ENCODE assay signal across 2 cellular contexts in the genomic region with DNA sequence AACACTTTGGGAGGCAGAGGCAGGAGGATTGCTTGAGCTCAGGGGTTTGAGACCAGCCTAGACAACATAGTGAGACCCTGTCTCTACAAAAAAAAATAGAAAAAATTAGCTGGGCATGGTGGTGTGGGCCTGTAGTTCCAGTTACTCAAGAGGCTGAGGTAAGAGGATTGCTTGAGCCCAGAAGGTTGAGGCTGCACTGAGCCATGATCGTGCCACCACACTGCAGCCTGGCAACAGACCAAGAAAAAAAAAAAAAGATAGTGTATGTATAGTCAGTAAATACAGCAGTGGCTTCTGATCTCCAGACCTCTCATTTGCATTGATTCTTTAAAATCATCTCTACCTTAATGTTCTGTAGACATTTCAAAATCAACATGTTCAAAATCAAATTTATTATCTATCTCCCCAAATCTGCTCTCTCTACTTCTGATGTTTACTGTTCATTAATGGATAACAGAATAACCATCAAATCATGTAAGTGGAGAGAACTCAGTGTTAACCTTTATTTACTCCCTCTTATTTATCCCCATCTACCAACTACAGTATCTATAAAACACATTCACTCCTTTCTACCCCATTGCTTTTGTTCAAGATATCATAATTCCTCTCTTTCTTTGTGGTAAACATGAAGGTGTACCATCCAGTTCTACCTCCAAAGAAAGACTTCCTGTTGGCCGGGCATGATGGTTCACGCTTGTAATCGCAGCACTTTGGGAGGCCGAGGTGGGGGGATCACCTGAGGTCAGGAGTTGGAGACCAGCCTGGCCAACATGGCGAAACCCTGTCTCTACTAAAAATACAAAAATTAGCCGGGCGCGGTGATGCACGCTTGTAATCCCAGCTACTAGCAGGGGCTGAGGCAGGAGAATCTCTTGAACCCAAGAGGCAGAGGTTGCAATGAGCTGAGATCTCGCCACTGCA.
TF ChIP-seq lines count a peak whose summit lies in the region.

No MANE protein-coding gene starts in this region.

TF ChIP-seq in A549, 52 proteins besides CTCF, POLR2A, EP300 and RAD21:
- TF ChIP-seq CBX2 (IDR thresholded peaks at IDR 0.05; ENCODE audit: borderline replicate concordance, low read depth) (no peak), TFCP2L1 (CRISPR knock-in tag; IDR thresholded peaks at IDR 0.05) (no peak), FOSL2 (IDR thresholded peaks at IDR 0.05) (no peak), FOSL2 (CRISPR knock-in tag; IDR thresholded peaks at IDR 0.05) (no peak), CEBPB (IDR thresholded peaks at IDR 0.05) (no peak), JUNB (IDR thresholded peaks at IDR 0.05) (no peak), KDM5A (IDR thresholded peaks at IDR 0.05) (no peak), REST (IDR thresholded peaks at IDR 0.05) (no peak)
- TF ChIP-seq, protein P1, sequence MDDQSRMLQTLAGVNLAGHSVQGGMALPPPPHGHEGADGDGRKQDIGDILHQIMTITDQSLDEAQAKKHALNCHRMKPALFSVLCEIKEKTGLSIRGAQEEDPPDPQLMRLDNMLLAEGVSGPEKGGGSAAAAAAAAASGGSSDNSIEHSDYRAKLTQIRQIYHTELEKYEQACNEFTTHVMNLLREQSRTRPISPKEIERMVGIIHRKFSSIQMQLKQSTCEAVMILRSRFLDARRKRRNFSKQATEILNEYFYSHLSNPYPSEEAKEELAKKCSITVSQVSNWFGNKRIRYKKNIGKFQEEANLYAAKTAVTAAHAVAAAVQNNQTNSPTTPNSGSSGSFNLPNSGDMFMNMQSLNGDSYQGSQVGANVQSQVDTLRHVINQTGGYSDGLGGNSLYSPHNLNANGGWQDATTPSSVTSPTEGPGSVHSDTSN (IDR thresholded peaks at IDR 0.05) = no peak

TF ChIP-seq in HepG2, 621 proteins besides CTCF, POLR2A, EP300 and RAD21:
- TF ChIP-seq FOXA1 (IDR thresholded peaks at IDR 0.05) (0 out of 2 replicates have a peak, but pooled peaks have one; percentile 8), FOXA1 (CRISPR knock-in tag; IDR thresholded peaks at IDR 0.05) (no peak), SALL2 (CRISPR knock-in tag; IDR thresholded peaks at IDR 0.05) (no peak), ZSCAN29 (CRISPR knock-in tag; conservative IDR thresholded peaks at IDR 0.05) (no peak), REPIN1 (CRISPR knock-in tag; IDR thresholded peaks at IDR 0.05; ENCODE audit: borderline replicate concordance, low read depth) (no peak), BRD4 (CRISPR knock-in tag; IDR thresholded peaks at IDR 0.05) (0 out of 2 replicates have a peak, but pooled peaks have one; percentile 1), MIXL1 (CRISPR knock-in tag; IDR thresholded peaks at IDR 0.05) (0 out of 2 replicates have a peak, but pooled peaks have one; percentile 18), HNRNPH1 (optimal IDR thresholded peaks at IDR 0.05; ENCODE audit: low read depth, low read length) (no peak), ZNF770 (CRISPR knock-in tag; IDR thresholded peaks at IDR 0.05) (peak; percentile 52; the same call in 1 of the 2 replicates), MLX (CRISPR knock-in tag; IDR thresholded peaks at IDR 0.05) (no peak), RXRB (CRISPR knock-in tag; IDR thresholded peaks at IDR 0.05; ENCODE audit: borderline replicate concordance) (0 out of 2 replicates have a peak, but pooled peaks have one; percentile 7)
- TF ChIP-seq, protein P2, sequence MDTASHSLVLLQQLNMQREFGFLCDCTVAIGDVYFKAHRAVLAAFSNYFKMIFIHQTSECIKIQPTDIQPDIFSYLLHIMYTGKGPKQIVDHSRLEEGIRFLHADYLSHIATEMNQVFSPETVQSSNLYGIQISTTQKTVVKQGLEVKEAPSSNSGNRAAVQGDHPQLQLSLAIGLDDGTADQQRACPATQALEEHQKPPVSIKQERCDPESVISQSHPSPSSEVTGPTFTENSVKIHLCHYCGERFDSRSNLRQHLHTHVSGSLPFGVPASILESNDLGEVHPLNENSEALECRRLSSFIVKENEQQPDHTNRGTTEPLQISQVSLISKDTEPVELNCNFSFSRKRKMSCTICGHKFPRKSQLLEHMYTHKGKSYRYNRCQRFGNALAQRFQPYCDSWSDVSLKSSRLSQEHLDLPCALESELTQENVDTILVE (CRISPR knock-in tag; IDR thresholded peaks at IDR 0.05) = no peak
- TF ChIP-seq, protein P3, sequence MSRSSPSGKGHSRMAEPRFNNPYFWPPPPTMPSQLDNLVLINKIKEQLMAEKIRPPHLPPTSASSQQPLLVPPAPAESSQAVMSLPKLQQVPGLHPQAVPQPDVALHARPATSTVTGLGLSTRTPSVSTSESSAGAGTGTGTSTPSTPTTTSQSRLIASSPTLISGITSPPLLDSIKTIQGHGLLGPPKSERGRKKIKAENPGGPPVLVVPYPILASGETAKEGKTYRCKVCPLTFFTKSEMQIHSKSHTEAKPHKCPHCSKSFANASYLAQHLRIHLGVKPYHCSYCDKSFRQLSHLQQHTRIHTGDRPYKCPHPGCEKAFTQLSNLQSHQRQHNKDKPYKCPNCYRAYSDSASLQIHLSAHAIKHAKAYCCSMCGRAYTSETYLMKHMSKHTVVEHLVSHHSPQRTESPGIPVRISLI (CRISPR knock-in tag; IDR thresholded peaks at IDR 0.05; ENCODE audit: borderline replicate concordance) = peak; percentile 74
- TF ChIP-seq, protein P4, sequence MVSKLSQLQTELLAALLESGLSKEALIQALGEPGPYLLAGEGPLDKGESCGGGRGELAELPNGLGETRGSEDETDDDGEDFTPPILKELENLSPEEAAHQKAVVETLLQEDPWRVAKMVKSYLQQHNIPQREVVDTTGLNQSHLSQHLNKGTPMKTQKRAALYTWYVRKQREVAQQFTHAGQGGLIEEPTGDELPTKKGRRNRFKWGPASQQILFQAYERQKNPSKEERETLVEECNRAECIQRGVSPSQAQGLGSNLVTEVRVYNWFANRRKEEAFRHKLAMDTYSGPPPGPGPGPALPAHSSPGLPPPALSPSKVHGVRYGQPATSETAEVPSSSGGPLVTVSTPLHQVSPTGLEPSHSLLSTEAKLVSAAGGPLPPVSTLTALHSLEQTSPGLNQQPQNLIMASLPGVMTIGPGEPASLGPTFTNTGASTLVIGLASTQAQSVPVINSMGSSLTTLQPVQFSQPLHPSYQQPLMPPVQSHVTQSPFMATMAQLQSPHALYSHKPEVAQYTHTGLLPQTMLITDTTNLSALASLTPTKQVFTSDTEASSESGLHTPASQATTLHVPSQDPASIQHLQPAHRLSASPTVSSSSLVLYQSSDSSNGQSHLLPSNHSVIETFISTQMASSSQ (IDR thresholded peaks at IDR 0.05; ENCODE audit: low read depth) = peak; percentile 34; the same call in 1 of the 2 replicates
- TF ChIP-seq, protein P4 (CRISPR knock-in tag; IDR thresholded peaks at IDR 0.05; ENCODE audit: borderline replicate concordance) = no peak
- TF ChIP-seq, protein P5, sequence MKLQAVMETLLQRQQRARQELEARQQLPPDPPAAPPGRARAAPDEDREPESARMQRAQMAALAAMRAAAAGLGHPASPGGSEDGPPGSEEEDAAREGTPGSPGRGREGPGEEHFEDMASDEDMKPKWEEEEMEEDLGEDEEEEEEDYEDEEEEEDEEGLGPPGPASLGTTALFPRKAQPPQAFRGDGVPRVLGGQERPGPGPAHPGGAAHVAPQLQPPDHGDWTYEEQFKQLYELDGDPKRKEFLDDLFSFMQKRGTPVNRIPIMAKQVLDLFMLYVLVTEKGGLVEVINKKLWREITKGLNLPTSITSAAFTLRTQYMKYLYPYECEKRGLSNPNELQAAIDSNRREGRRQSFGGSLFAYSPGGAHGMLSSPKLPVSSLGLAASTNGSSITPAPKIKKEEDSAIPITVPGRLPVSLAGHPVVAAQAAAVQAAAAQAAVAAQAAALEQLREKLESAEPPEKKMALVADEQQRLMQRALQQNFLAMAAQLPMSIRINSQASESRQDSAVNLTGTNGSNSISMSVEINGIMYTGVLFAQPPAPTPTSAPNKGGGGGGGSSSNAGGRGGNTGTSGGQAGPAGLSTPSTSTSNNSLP (IDR thresholded peaks at IDR 0.05; ENCODE audit: low read depth, low read length) = 0 out of 2 replicates have a peak, but pooled peaks have one; percentile 39
